In the genomic region with DNA sequence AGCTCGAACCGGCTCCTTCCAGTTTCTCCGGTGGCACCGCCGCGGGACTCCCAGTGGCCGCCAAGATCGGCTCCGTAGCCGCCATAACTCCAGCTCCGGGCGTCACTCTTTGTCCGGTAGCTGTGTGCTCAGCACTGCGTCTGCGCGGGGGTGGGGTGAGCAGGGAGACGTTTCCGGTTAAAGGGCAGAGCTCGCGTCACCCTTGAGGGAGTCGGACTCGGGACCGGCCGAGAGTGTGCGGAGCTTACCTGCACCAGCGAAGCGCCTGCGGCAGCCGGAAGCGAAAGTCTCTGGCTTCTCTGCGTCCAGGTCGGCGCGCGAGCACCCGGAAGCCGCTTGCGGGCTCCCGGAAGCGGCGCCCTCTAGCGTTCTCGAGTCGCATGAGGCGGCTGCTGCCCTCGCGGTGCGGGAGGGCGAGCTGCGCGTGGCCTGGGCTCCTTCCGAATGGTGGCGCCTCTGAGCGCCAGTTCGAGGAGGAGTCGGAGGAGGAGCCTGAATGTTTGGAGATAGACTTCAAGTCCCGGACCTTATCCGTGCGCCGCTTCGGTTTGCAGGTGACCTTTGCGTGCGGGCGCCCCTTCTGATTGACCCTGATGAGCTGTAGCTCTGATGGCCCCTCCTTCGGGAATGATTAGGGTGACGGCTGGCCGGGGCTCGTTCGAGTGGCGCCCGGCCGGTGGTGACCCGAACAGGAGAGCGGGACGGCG, we compare ENCODE assay signal across 8 cellular contexts. TPM values are rescaled to one million over a fixed set of nuclear protein-coding genes. Genes with fewer than 3 reads are reported as not detected.
DNase-seq lines count a peak whose midpoint lies in the region; ATAC-seq and TF ChIP-seq lines count a peak whose summit lies in the region.

SCAND1 (minus strand) TSS at position 303 of the 707 bp plus-strand sequence; CDS start at position 85, 218 bp downstream.

- peaks cover 0 to 4% (median 0%) of the 10 kb centered on the region in 8 donors for H3K9me3 ChIP-seq in spleen

- H3K27ac Mint-ChIP-seq in activated B cell treated with CpG ODN at 0.5 μM for 24 hours (peak within 1 kb of the TSS; percentile 100), immature natural killer cell (peak within 1 kb of the TSS; percentile 99 to 100 (median 100))

- POLR2A ChIA-PET in activated B cell treated with CpG ODN at 0.5 μM for 24 hours (lab: Charles Lee) = interaction anchor here (0.5 to 4.0 kb wide), 46 partner anchors 8 to 1842 kb away, joined by 3 to 104 read pairs (median 4); partner anchors contain the start of genes AAR2, CEP250, CNBD2 and CPNE1

- H3K4me1 ChIP-seq in spleen = peaks cover 19 to 40% (median 30%) of the 10 kb centered on the region in 6 donors

- H3K4me3 ChIP-seq in AG10803 (ENCODE audit: low read length) (peak within 1 kb of the TSS; percentile 92), spleen (peak within 1 kb of the TSS; percentile 50 to 94 (median 84))

- H3K9me3 Mint-ChIP-seq in activated B cell treated with CpG ODN at 0.5 μM for 24 hours (peaks cover 3% of the 10 kb centered on the region), immature natural killer cell (no peaks in the 10 kb centered on the region)

- TF ChIP-seq CTCF in AG10803 (conservative IDR thresholded peaks at IDR 0.05; ENCODE audit: low read length) (peak; percentile 87), activated B cell treated with CpG ODN at 0.5 μM for 24 hours (IDR thresholded peaks at IDR 0.05) (peak; percentile 48), spleen (IDR thresholded peaks at IDR 0.05 in 8 of 11, conservative IDR thresholded peaks at IDR 0.05 in 3 of 11) (peak; percentile 94 to 100 (median 99))

- TF ChIP-seq POLR2A in spleen (IDR thresholded peaks at IDR 0.05) = peak in 2 of 3 donors; percentile 2 to 62

- H3K36me3 Mint-ChIP-seq in activated B cell treated with CpG ODN at 0.5 μM for 24 hours (ENCODE audit: low read depth) = peaks cover 7% of the 10 kb centered on the region
- peaks cover 0 to 4% (median 0%) of the 10 kb centered on the region in 3 donors for H3K36me3 Mint-ChIP-seq in immature natural killer cell

- peak; percentile 85 for ATAC-seq in GM19023 (IDR thresholded peaks at IDR 0.05; ENCODE audit: unreplicated experiment)
- peak; percentile 88 for ATAC-seq in HG03280 (IDR thresholded peaks at IDR 0.05; ENCODE audit: unreplicated experiment)
- peak; percentile 86 for ATAC-seq in activated B cell treated with CpG ODN at 0.5 μM for 24 hours (ENCODE audit: low read depth)

- intact Hi-C loops in activated B cell treated with CpG ODN at 0.5 μM for 24 hours (cut with micrococcal nuclease) (loop anchor here (1.0 to 10.0 kb wide), 18 partner anchors 38 to 1130 kb away; partner anchors contain the start of genes ACSS2, CEP250, CPNE1 and EIF6), spleen (cut with DNase I; ENCODE audit: low total_unique reads) (no loop called here)

- peak within 1 kb of the TSS; percentile 100 for H3K4me3 Mint-ChIP-seq in activated B cell treated with CpG ODN at 0.5 μM for 24 hours
- H3K4me3 Mint-ChIP-seq in immature natural killer cell = peak within 1 kb of the TSS; percentile 99 to 100 (median 99)

- H3K4me1 Mint-ChIP-seq in activated B cell treated with CpG ODN at 0.5 μM for 24 hours = peaks cover 22% of the 10 kb centered on the region
- H3K4me1 Mint-ChIP-seq in immature natural killer cell = peaks cover 23 to 31% of the 10 kb centered on the region in 2 donors

- DNase-seq in AG10803 (ENCODE audit: low read depth) (peak; percentile 97), NCI-H345 (lab: John Stamatoyannopoulos, UW) (peak; percentile 99), activated B cell treated with CpG ODN at 0.5 μM for 24 hours (peak; percentile 94), caudate nucleus (lab: John Stamatoyannopoulos, UW) (peak; percentile 32 to 98 (median 94)), immature natural killer cell (peak; percentile 95 to 97 (median 96)), spleen (peak; percentile 99)

- H3K27me3 ChIP-seq in spleen (replicated peaks in 1 of 7) = no peaks in the 10 kb centered on the region

- peaks cover 0 to 18% (median 0%) of the 10 kb centered on the region in 6 donors for H3K36me3 ChIP-seq in spleen

- H3K27ac ChIP-seq in caudate nucleus (ENCODE audit: low read depth, low read length) = peak within 1 kb of the TSS; percentile 91
- H3K27ac ChIP-seq in spleen = peak within 1 kb of the TSS; percentile 97 to 100 (median 99)

- CTCF ChIA-PET in activated B cell treated with CpG ODN at 0.5 μM for 24 hours (lab: Charles Lee) = interaction anchor here (0.6 to 2.7 kb wide), 10 partner anchors 9 to 489 kb away, joined by 3 to 17 read pairs (median 3); partner anchors contain the start of genes AAR2, PHF20 and RBM39

- 0 to 1% (median 0%) methylated on average over 50 to 76 of the region's 76 CpGs for WGBS in spleen, 5 donors

- H3K27me3 Mint-ChIP-seq in activated B cell treated with CpG ODN at 0.5 μM for 24 hours = no peaks in the 10 kb centered on the region
- H3K27me3 Mint-ChIP-seq in immature natural killer cell (ENCODE audit: low read depth in 3 of 3) = peaks cover 8 to 17% (median 12%) of the 10 kb centered on the region in 3 donors

RNA-seq across cellular contexts. Expression of gene SCAND1, which starts in this region (rescaled TPM):
- 35.9 and 43.2 TPM in 2 replicates for total RNA-seq in activated B cell treated with CpG ODN at 0.5 μM for 24 hours
- 100 to 1,000 TPM; 177 to 270 (median 215) TPM for polyA plus RNA-seq in immature natural killer cell
- 10 to 100 TPM; 50.0 to 74.2 (median 57.7) TPM for total RNA-seq in spleen
- 100 to 1,000 TPM; 175 to 291 (median 192) TPM for polyA plus RNA-seq in spleen

Comparison
In these comparisons a context has a peak if more than half of its experiments do, and no peak if none do; other contexts are left out.
1. Peak in every context shown above with its lines: DNase-seq, ATAC-seq, H3K4me3 ChIP-seq and H3K27ac ChIP-seq.
2. CTCF ChIP-seq: peak in every context shown above with its lines; median percentile 99 in spleen; 87 in AG10803; 48 in activated B cell treated with CpG ODN at 0.5 μM for 24 hours.